In genomic region chr15:67006089-67007065, GRCh38 we compare ENCODE assay signal across 1 cellular context.
A peak's percentile ranks its signal among the peaks of the same experiment; 100 is the strongest.
TF ChIP-seq lines count a peak whose summit lies in the region.

No MANE protein-coding gene starts in this region.

TF ChIP-seq in IMR-90, 13 proteins besides CTCF, POLR2A, EP300 and RAD21:
- TF ChIP-seq CEBPB (IDR thresholded peaks at IDR 0.05; ENCODE audit: low read depth, low read length) (peak; percentile 57), NFE2L2 (IDR thresholded peaks at IDR 0.05; ENCODE audit: low read depth, low read length) (no peak)
